ENCODE assay signal across 8 cellular contexts in the genomic region with DNA sequence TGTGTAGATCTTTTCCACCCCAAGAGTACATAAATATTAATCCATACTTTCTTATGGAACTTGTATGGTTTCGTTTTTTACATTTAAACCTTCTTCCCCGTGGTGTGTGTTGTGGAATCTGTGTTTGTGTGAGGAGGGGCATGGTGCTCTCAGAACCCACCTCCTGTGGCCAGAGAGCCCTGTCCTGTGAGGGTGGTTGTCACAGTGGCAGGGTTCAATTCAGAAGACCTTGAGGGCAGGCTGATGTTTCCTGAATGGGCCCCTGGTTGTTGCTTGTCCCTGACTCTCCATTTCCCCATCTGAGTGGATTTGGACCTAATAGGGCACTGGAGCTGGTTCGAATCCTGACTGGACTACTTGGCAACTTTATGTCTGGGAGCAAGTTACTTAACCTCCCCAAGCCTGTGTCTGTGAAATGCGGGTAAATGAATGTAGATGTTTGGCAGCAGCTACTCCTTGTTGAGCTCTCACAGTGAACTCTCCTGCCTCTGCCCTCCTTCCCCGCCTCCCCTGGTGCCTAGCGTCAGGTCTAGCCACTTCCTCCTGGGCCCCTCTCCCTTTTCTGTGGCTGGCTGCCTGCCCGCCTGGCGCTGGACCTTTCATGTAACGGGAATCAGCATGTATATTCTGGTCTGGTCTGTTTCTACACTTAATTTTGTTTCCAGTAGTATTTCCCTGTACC. TPM values are rescaled to one million over a fixed set of nuclear protein-coding genes. Genes with fewer than 3 reads are reported as not detected.
A peak's percentile ranks its signal among the peaks of the same experiment; 100 is the strongest.
DNase-seq lines count a peak whose midpoint lies in the region; ATAC-seq, FAIRE-seq and TF ChIP-seq lines count a peak whose summit lies in the region.

No MANE protein-coding gene starts in this region.

- no peaks in the 10 kb centered on the region for H3K9me3 ChIP-seq in kidney (ENCODE audit: control insufficient read depth in 1 of 2, low read length in 2 of 2)

- no peak for TF ChIP-seq CTCF in astrocyte of the spinal cord (IDR thresholded peaks at IDR 0.05; ENCODE audit: low read depth, low read length)
- TF ChIP-seq CTCF in kidney (IDR thresholded peaks at IDR 0.05; ENCODE audit: borderline replicate concordance, extremely low read depth, insufficient read depth) = no peak

- H3K9ac ChIP-seq in kidney (ENCODE audit: low read length in 2 of 2) = peak overlapping the region; percentile 57 to 99

- in situ Hi-C loops in astrocyte of the spinal cord (cut with HindIII; ENCODE audit: low sequenced_read_pairs) = no loop called here

- peaks cover 63 to 82% of the 10 kb centered on the region in 2 donors for H3K4me1 Mint-ChIP-seq in stimulated activated naive B cell treated with anti-CD40 and anti-IgM and Interleukin-4, amounts not matched to agents 10 μg/mL and 1 μg/mL and 100 μg/mL, for 72 hours

- no peak for FAIRE-seq in kidney (lab: Jason Lieb, UNC)

- peak overlapping the region; percentile 95 for H3K27ac Mint-ChIP-seq in stimulated activated naive B cell treated with anti-CD40 and anti-IgM and Interleukin-4, amounts not matched to agents 10 μg/mL and 1 μg/mL and 100 μg/mL, for 72 hours

- intact Hi-C loops in kidney (cut with DNase I) = loop anchor here (5.0 kb wide), 1 partner anchor 72 kb away; no protein-coding TSS in a partner anchor

- peak overlapping the region; percentile 82 to 99 for H3K27ac ChIP-seq in kidney (ENCODE audit: low read depth in 2 of 2, low read length in 2 of 2)

- no peaks in the 10 kb centered on the region for H3K9me3 Mint-ChIP-seq in stimulated activated naive B cell treated with anti-CD40 and anti-IgM and Interleukin-4, amounts not matched to agents 10 μg/mL and 1 μg/mL and 100 μg/mL, for 72 hours

- peaks cover 43 to 60% of the 10 kb centered on the region in 2 donors for H3K36me3 Mint-ChIP-seq in stimulated activated naive B cell treated with anti-CD40 and anti-IgM and Interleukin-4, amounts not matched to agents 10 μg/mL and 1 μg/mL and 100 μg/mL, for 72 hours

- H3K4me3 Mint-ChIP-seq in stimulated activated naive B cell treated with anti-CD40 and anti-IgM and Interleukin-4, amounts not matched to agents 10 μg/mL and 1 μg/mL and 100 μg/mL, for 72 hours = peak overlapping the region; percentile 81 to 82

- H3K27me3 Mint-ChIP-seq in stimulated activated naive B cell treated with anti-CD40 and anti-IgM and Interleukin-4, amounts not matched to agents 10 μg/mL and 1 μg/mL and 100 μg/mL, for 72 hours = peaks cover 0 to 2% of the 10 kb centered on the region in 2 donors

- DNase-seq in activated gamma-delta T cell treated with Interleukin-2 at 50 U/mL for 16 hours (peak; percentile 45), activated gamma-delta T cell (lab: John Stamatoyannopoulos, UW) (no peak), astrocyte of the spinal cord (ENCODE audit: low read depth, low spot score) (peak; percentile 82), kidney (peak; percentile 93), D341Med (ENCODE audit: low spot score) (no peak)
- no peak for DNase-seq in stimulated activated naive B cell treated with anti-CD40 and anti-IgM and Interleukin-4, amounts not matched to agents 10 μg/mL and 1 μg/mL and 100 μg/mL, for 72 hours

- H3K4me1 ChIP-seq in kidney (ENCODE audit: control insufficient read depth in 1 of 2, insufficient read depth in 1 of 2, low read depth in 1 of 2, low read length in 2 of 2) = peaks cover 36 to 38% of the 10 kb centered on the region in 2 donors

- H3K36me3 ChIP-seq in kidney (ENCODE audit: control insufficient read depth in 1 of 2, insufficient read depth in 2 of 2, low read length in 2 of 2) = peaks cover 23 to 35% of the 10 kb centered on the region in 2 donors

- ATAC-seq in stimulated activated naive B cell treated with anti-CD40 and anti-IgM and Interleukin-4, amounts not matched to agents 10 μg/mL and 1 μg/mL and 100 μg/mL, for 72 hours (replicated peaks) = no peak
- ATAC-seq in HG03095 (IDR thresholded peaks at IDR 0.05; ENCODE audit: unreplicated experiment) = no peak

- peak overlapping the region; percentile 95 for H3K4me3 ChIP-seq in astrocyte of the spinal cord (ENCODE audit: low read depth, low read length)
- peak overlapping the region; percentile 40 to 98 for H3K4me3 ChIP-seq in kidney (ENCODE audit: low read length in 2 of 2)

TF ChIP-seq in PFSK-1, 5 proteins besides CTCF, POLR2A, EP300 and RAD21:
- 0 out of 2 replicates have a peak, but pooled peaks have one; percentile 23 for TF ChIP-seq TAF1 (IDR thresholded peaks at IDR 0.05; ENCODE audit: borderline replicate concordance, insufficient read depth, low read length)
- 0 out of 2 replicates have a peak, but pooled peaks have one; percentile 44 for TF ChIP-seq SIN3A (IDR thresholded peaks at IDR 0.05; ENCODE audit: borderline replicate concordance, insufficient read depth, low read length)
- peak; percentile 47 for TF ChIP-seq POLR2AphosphoS5 (IDR thresholded peaks at IDR 0.05; ENCODE audit: low read depth, low read length)
- TF ChIP-seq, protein P1, sequence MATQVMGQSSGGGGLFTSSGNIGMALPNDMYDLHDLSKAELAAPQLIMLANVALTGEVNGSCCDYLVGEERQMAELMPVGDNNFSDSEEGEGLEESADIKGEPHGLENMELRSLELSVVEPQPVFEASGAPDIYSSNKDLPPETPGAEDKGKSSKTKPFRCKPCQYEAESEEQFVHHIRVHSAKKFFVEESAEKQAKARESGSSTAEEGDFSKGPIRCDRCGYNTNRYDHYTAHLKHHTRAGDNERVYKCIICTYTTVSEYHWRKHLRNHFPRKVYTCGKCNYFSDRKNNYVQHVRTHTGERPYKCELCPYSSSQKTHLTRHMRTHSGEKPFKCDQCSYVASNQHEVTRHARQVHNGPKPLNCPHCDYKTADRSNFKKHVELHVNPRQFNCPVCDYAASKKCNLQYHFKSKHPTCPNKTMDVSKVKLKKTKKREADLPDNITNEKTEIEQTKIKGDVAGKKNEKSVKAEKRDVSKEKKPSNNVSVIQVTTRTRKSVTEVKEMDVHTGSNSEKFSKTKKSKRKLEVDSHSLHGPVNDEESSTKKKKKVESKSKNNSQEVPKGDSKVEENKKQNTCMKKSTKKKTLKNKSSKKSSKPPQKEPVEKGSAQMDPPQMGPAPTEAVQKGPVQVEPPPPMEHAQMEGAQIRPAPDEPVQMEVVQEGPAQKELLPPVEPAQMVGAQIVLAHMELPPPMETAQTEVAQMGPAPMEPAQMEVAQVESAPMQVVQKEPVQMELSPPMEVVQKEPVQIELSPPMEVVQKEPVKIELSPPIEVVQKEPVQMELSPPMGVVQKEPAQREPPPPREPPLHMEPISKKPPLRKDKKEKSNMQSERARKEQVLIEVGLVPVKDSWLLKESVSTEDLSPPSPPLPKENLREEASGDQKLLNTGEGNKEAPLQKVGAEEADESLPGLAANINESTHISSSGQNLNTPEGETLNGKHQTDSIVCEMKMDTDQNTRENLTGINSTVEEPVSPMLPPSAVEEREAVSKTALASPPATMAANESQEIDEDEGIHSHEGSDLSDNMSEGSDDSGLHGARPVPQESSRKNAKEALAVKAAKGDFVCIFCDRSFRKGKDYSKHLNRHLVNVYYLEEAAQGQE (IDR thresholded peaks at IDR 0.05; ENCODE audit: insufficient read depth in 1 of 2, low read depth in 2 of 2, low read length in 2 of 2) = no peak
- no peak for TF ChIP-seq FOXP2 (optimal IDR thresholded peaks at IDR 0.05; ENCODE audit: borderline replicate concordance, extremely low read depth, extremely low read length, insufficient read depth)

RNA-seq across cellular contexts. Expression of a gene that starts 7.3 kb away (rescaled TPM):
- 67.8 TPM for polyA plus RNA-seq in PFSK-1 (2012; ENCODE audit: insufficient read length, low read depth)
- total RNA-seq in kidney = 1,006 TPM
- 595 TPM for polyA plus RNA-seq in kidney (ENCODE audit: insufficient read depth, low read depth, low replicate concordance)

RNA-seq across cellular contexts. Expression of a gene that starts 43.4 kb away (rescaled TPM):
- 62.0 TPM for polyA plus RNA-seq in PFSK-1 (2012; ENCODE audit: insufficient read length, low read depth)
- total RNA-seq in kidney = 41.3 TPM
- 9.4 TPM for polyA plus RNA-seq in kidney (ENCODE audit: insufficient read depth, low read depth, low replicate concordance)

RNA-seq across cellular contexts. Expression of a gene that starts 47.4 kb away (rescaled TPM):
- polyA plus RNA-seq in PFSK-1 (2012; ENCODE audit: insufficient read length, low read depth) = 0.99 TPM
- 14.7 TPM for total RNA-seq in kidney
- polyA plus RNA-seq in kidney (ENCODE audit: insufficient read depth, low read depth, low replicate concordance) = 4.1 TPM

Comparison
In these comparisons a context has a peak if more than half of its experiments do, and no peak if none do; other contexts are left out.
1. DNase-seq: peak in activated gamma-delta T cell treated with Interleukin-2 at 50 U/mL for 16 hours (single experiment), astrocyte of the spinal cord (single experiment) and kidney (single experiment); none in activated gamma-delta T cell (single experiment), stimulated activated naive B cell treated with anti-CD40 and anti-IgM and Interleukin-4, amounts not matched to agents 10 μg/mL and 1 μg/mL and 100 μg/mL, for 72 hours (single experiment) and D341Med (single experiment).